Comparison of ENCODE assay signal across 26 cellular contexts in genomic region chrX:1788300-1788911, GRCh38.
DNase-seq lines count a peak whose midpoint lies in the region; TF ChIP-seq lines count a peak whose summit lies in the region.
"Had no signal": no experiment of that assay in that cellular context is flagged by ENCODE, and none has a peak within 500 bp of the region (broad histone marks: within the 10 kb centered on the region; RNA-seq: fewer than 3 reads in every experiment).

No MANE protein-coding gene starts in this region.

- H4K5ac ChIP-seq in mesendoderm (ENCODE audit: low read length), result no peak overlapping the region

- no peaks in the 10 kb centered on the region for H3K79me2 ChIP-seq in mesendoderm (ENCODE audit: control insufficient read depth, insufficient read depth, low read length)

- H3K36me3 ChIP-seq in esophagus muscularis mucosa (no peaks in the 10 kb centered on the region), mesenchymal stem cell (ENCODE audit: control insufficient read depth in 1 of 2, insufficient read depth in 2 of 2, low read depth in 1 of 2, low read length in 2 of 2) (no peaks in the 10 kb centered on the region), mesendoderm (ENCODE audit: control insufficient read depth, insufficient read depth, low read length) (no peaks in the 10 kb centered on the region), left ventricle myocardium inferior (no peaks in the 10 kb centered on the region)
- H3K36me3 ChIP-seq: BE2C, BLaER1 had no signal

- peaks cover 12% of the 10 kb centered on the region for H3K9me3 Mint-ChIP-seq in osteocyte (ENCODE audit: unreplicated experiment)

- H2BK120ac ChIP-seq in mesenchymal stem cell (ENCODE audit: low read depth, low read length), result no peak overlapping the region
- H2BK120ac ChIP-seq in mesendoderm (ENCODE audit: low read depth, low read length), result no peak overlapping the region

- WGBS in esophagus muscularis mucosa, result 93% methylated on average over 3 of the region's 5 CpGs
- 95% methylated on average over 5 of the region's 5 CpGs for WGBS in mesenchymal stem cell
- WGBS in mesendoderm (ENCODE audit: extremely low coverage, insufficient coverage, low lambda C conversion rate), result no CpG with 5 or more reads among the region's 5 CpGs

- H3K14ac ChIP-seq in mesenchymal stem cell (ENCODE audit: low read length in 2 of 2), result no peak overlapping the region

- H3K4me1 ChIP-seq in esophagus muscularis mucosa, result no peaks in the 10 kb centered on the region
- H3K4me1 ChIP-seq in mesenchymal stem cell (ENCODE audit: control insufficient read depth, insufficient read depth, low read depth, low read length), result no peaks in the 10 kb centered on the region
- H3K4me1 ChIP-seq in mesendoderm (ENCODE audit: control insufficient read depth, low read depth, low read length), result no peaks in the 10 kb centered on the region
- H3K4me1 ChIP-seq in left ventricle myocardium inferior, result no peaks in the 10 kb centered on the region
- H3K4me1 ChIP-seq: BE2C, BLaER1 had no signal

- H3K9ac ChIP-seq in mesenchymal stem cell (ENCODE audit: low read length) (no peak overlapping the region), mesendoderm (ENCODE audit: low read length) (no peak overlapping the region)
- H3K9ac ChIP-seq: BLaER1 had no signal

- H3K9me3 ChIP-seq in esophagus muscularis mucosa, result peaks cover 0 to 30% (median 8%) of the 10 kb centered on the region in 4 donors
- peaks cover 26% of the 10 kb centered on the region for H3K9me3 ChIP-seq in mesenchymal stem cell (ENCODE audit: control insufficient read depth, low read length)
- peaks cover 34% of the 10 kb centered on the region for H3K9me3 ChIP-seq in left ventricle myocardium inferior (replicated peaks)
- H3K9me3 ChIP-seq: BE2C had no signal

- H3K4me1 Mint-ChIP-seq in osteocyte (ENCODE audit: unreplicated experiment), result no peaks in the 10 kb centered on the region
- H3K4me1 Mint-ChIP-seq: CD14-positive monocyte; CD4-positive, alpha-beta memory T cell; CD8-positive, alpha-beta memory T cell had no signal

- H2BK5ac ChIP-seq in mesenchymal stem cell (ENCODE audit: low read depth, low read length, poor library complexity, severe bottlenecking), result no peak overlapping the region
- H2BK5ac ChIP-seq in mesendoderm (ENCODE audit: low read length), result no peak overlapping the region

- no peak overlapping the region for H3K4me3 Mint-ChIP-seq in osteocyte (ENCODE audit: unreplicated experiment)
- H3K4me3 Mint-ChIP-seq: CD14-positive monocyte; CD4-positive, alpha-beta memory T cell; CD4-positive, CD25-positive, alpha-beta regulatory T cell; CD8-positive, alpha-beta memory T cell had no signal

- H3K56ac ChIP-seq in mesendoderm (ENCODE audit: low read length), result no peak overlapping the region

- H3K27ac ChIP-seq in esophagus muscularis mucosa (replicated peaks in 1 of 4), result no peak overlapping the region
- H3K27ac ChIP-seq in mesenchymal stem cell (ENCODE audit: low read length, poor library complexity, severe bottlenecking), result no peak overlapping the region
- H3K27ac ChIP-seq in mesendoderm (ENCODE audit: low read depth, low read length), result no peak overlapping the region
- H3K27ac ChIP-seq in left ventricle myocardium inferior (replicated peaks), result no peak overlapping the region
- H3K27ac ChIP-seq: BLaER1 had no signal

- H4K8ac ChIP-seq in mesenchymal stem cell (ENCODE audit: low read length) (no peak overlapping the region), mesendoderm (ENCODE audit: low read depth, low read length) (no peak overlapping the region)

- no peak overlapping the region for H3K4me3 ChIP-seq in esophagus muscularis mucosa
- H3K4me3 ChIP-seq in mesenchymal stem cell (ENCODE audit: insufficient read depth in 1 of 2, low read depth in 1 of 2, low read length in 2 of 2), result no peak overlapping the region
- no peak overlapping the region for H3K4me3 ChIP-seq in mesendoderm (ENCODE audit: low read length)
- H3K4me3 ChIP-seq in left ventricle myocardium inferior, result no peak overlapping the region
- H3K4me3 ChIP-seq: BLaER1, GM12878 had no signal

- H3K18ac ChIP-seq in mesenchymal stem cell (ENCODE audit: low read depth in 1 of 2, low read length in 2 of 2) (no peak overlapping the region), mesendoderm (ENCODE audit: low read length) (no peak overlapping the region)

- no peak overlapping the region for H2AFZ ChIP-seq in mesenchymal stem cell (ENCODE audit: low read depth, low read length)

- H3K4ac ChIP-seq in mesenchymal stem cell (ENCODE audit: low read depth in 1 of 2, low read length in 2 of 2) (no peak overlapping the region), mesendoderm (ENCODE audit: low read depth, low read length) (no peak overlapping the region)

- no peak for TF ChIP-seq EP300 in esophagus muscularis mucosa (IDR thresholded peaks at IDR 0.05)

- H2BK15ac ChIP-seq in mesenchymal stem cell (ENCODE audit: low read depth, poor library complexity, severe bottlenecking), result no peak overlapping the region
- no peak overlapping the region for H2BK15ac ChIP-seq in mesendoderm (replicated peaks; ENCODE audit: low read depth)

- peaks cover 3% of the 10 kb centered on the region for H3K27me3 Mint-ChIP-seq in osteocyte (ENCODE audit: unreplicated experiment)
- H3K27me3 Mint-ChIP-seq: CD4-positive, alpha-beta memory T cell; CD4-positive, CD25-positive, alpha-beta regulatory T cell had no signal

- H3K4me2 ChIP-seq in mesenchymal stem cell (ENCODE audit: low read length, poor library complexity, severe bottlenecking) (no peak overlapping the region), mesendoderm (ENCODE audit: low read length) (no peak overlapping the region)
- H3K4me2 ChIP-seq: BLaER1 had no signal

- H3K36me3 Mint-ChIP-seq in osteocyte (ENCODE audit: unreplicated experiment), result no peaks in the 10 kb centered on the region
- H3K36me3 Mint-ChIP-seq: CD14-positive monocyte; CD4-positive, CD25-positive, alpha-beta regulatory T cell had no signal

- H3K79me1 ChIP-seq in mesenchymal stem cell (replicated peaks; ENCODE audit: low read length, poor library complexity, severe bottlenecking) (no peaks in the 10 kb centered on the region), mesendoderm (ENCODE audit: low read length) (no peaks in the 10 kb centered on the region)

- H2AK5ac ChIP-seq in mesenchymal stem cell (ENCODE audit: low read length, severe bottlenecking) (no peak overlapping the region), mesendoderm (ENCODE audit: low read length) (no peak overlapping the region)

- no peak overlapping the region for H3K27ac Mint-ChIP-seq in osteocyte (ENCODE audit: unreplicated experiment)
- H3K27ac Mint-ChIP-seq: CD14-positive monocyte; CD4-positive, alpha-beta memory T cell; CD4-positive, CD25-positive, alpha-beta regulatory T cell had no signal

- TF ChIP-seq CTCF in esophagus muscularis mucosa (IDR thresholded peaks at IDR 0.05), result no peak
- no peak for TF ChIP-seq CTCF in osteocyte (IDR thresholded peaks at IDR 0.05)
- TF ChIP-seq CTCF in left ventricle myocardium inferior (IDR thresholded peaks at IDR 0.05; ENCODE audit: borderline replicate concordance), result no peak

- H4K91ac ChIP-seq in mesenchymal stem cell (ENCODE audit: low read length), result no peak overlapping the region

- no peak for TF ChIP-seq POLR2A in esophagus muscularis mucosa (IDR thresholded peaks at IDR 0.05; ENCODE audit: low read depth)

- intact Hi-C loops in esophagus muscularis mucosa (cut with DNase I) (no loop called here), left ventricle myocardium inferior (cut with micrococcal nuclease) (no loop called here)

- H3K23ac ChIP-seq in mesenchymal stem cell (ENCODE audit: low read length in 2 of 2) (no peak overlapping the region), mesendoderm (ENCODE audit: low read length) (no peak overlapping the region)

- H2BK12ac ChIP-seq in mesenchymal stem cell (ENCODE audit: low read length in 2 of 2), result no peak overlapping the region

- H3K27me3 ChIP-seq in esophagus muscularis mucosa, result peaks cover 0 to 8% (median 0%) of the 10 kb centered on the region in 4 donors
- H3K27me3 ChIP-seq in mesenchymal stem cell (ENCODE audit: control insufficient read depth in 1 of 2, insufficient read depth in 1 of 2, low read length in 2 of 2), result no peaks in the 10 kb centered on the region
- no peaks in the 10 kb centered on the region for H3K27me3 ChIP-seq in mesendoderm (ENCODE audit: insufficient read depth, low read length, poor library complexity)
- H3K27me3 ChIP-seq in left ventricle myocardium inferior (ENCODE audit: low read depth), result no peaks in the 10 kb centered on the region
- H3K27me3 ChIP-seq: BE2C, BLaER1 had no signal

- DNase-seq in esophagus muscularis mucosa (ENCODE audit: extremely low spot score) (peak; percentile 62), mesenteric fat pad (ENCODE audit: low spot score) (peak; percentile 35), osteocyte (ENCODE audit: extremely low spot score, unreplicated experiment) (peak; percentile 51), ureter (ENCODE audit: low spot score) (peak; percentile 29), mesenchymal stem cell (no peak), mesendoderm (no peak), left ventricle myocardium inferior (no peak), amniotic stem cell (lab: John Stamatoyannopoulos, UW) (no peak)
- DNase-seq: 8988T; ACHN; BE2C; C1 segment of cervical spinal cord; CD4-positive, alpha-beta memory T cell; CD4-positive, CD25-positive, alpha-beta regulatory T cell; CD8-positive, alpha-beta memory T cell; COR-L47; DMS 273 treated with DMSO at 0.1 percent for 48 hours; DMS153; DMS53; DMS79; DND-41; EL; GDM1 had no signal

Comparison
In these comparisons a context has a peak if more than half of its experiments do, and no peak if none do; other contexts are left out.
1. DNase-seq: peak in esophagus muscularis mucosa (single experiment), mesenteric fat pad (single experiment), osteocyte (single experiment) and ureter (single experiment); none in mesenchymal stem cell (single experiment), mesendoderm (single experiment), left ventricle myocardium inferior (single experiment) and amniotic stem cell (single experiment).